ENCODE assay signal across 1 cellular context in the genomic region with DNA sequence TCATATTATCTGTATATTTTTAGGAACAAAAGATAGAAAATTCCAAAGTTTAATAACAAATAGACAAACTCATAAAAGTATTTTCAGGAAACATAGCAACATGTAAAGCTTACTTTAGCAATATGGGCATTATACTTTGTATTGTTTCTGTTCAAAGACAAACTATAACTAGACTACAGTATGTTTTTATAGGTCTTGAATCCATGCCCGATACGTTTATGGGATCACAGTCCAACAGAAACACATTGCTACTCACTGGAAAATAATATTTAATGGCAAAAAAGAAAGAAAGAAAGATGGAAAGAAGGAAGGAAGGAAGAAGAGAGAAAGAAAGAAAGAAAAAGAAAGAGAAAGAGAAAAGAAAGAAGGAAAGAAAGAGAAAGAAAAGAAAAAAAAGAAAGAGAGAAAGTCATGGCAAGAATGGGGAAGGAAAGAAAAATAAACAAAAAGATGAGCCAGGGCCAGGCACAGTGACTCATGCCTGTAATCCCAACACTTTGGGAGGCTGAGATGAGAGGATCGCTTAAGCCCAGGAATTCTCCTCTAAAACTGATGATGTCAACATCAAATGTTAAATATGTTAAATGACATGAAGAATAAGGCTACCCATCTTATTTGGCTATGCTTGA.
TF ChIP-seq lines count a peak whose summit lies in the region.

No MANE protein-coding gene starts in this region.

TF ChIP-seq in HEK293, 187 proteins besides CTCF, POLR2A, EP300 and RAD21 (continued from another document and continues in another):
- peak; percentile 99 for TF ChIP-seq PRDM1 (tag by site-specific recombination; IDR thresholded peaks at IDR 0.05)
- TF ChIP-seq ZNF626 (tag by site-specific recombination; IDR thresholded peaks at IDR 0.05) = no peak
- peak; percentile 62; the same call in 1 of the 2 replicates for TF ChIP-seq ZNF701 (tag by site-specific recombination; IDR thresholded peaks at IDR 0.05)
- TF ChIP-seq ZSCAN23 (tag by site-specific recombination; IDR thresholded peaks at IDR 0.05) = peak; percentile 95
- peak; percentile 85 for TF ChIP-seq WT1 (tag by site-specific recombination; IDR thresholded peaks at IDR 0.05)
- TF ChIP-seq ZNF416 (tag by site-specific recombination; IDR thresholded peaks at IDR 0.05) = no peak
- TF ChIP-seq HOXA7 (CRISPR knock-in tag; IDR thresholded peaks at IDR 0.05; ENCODE audit: borderline replicate concordance) = no peak
- TF ChIP-seq ZNF10 (tag by site-specific recombination; IDR thresholded peaks at IDR 0.05) = peak; percentile 52; the same call in 1 of the 2 replicates
- no peak for TF ChIP-seq ZNF621 (tag by site-specific recombination; IDR thresholded peaks at IDR 0.05)
- no peak for TF ChIP-seq ZNF571 (tag by site-specific recombination; IDR thresholded peaks at IDR 0.05)
- peak; percentile 68 for TF ChIP-seq SP7 (tag by site-specific recombination; IDR thresholded peaks at IDR 0.05)
- TF ChIP-seq HIC1 (tag by site-specific recombination; IDR thresholded peaks at IDR 0.05) = peak; percentile 76; the same call in 1 of the 2 replicates
- TF ChIP-seq, protein P1, sequence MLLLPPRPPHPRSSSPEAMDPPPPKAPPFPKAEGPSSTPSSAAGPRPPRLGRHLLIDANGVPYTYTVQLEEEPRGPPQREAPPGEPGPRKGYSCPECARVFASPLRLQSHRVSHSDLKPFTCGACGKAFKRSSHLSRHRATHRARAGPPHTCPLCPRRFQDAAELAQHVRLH (tag by site-specific recombination; IDR thresholded peaks at IDR 0.05) = peak; percentile 75
- TF ChIP-seq ZNF558 (tag by site-specific recombination; IDR thresholded peaks at IDR 0.05) = peak; percentile 67; the same call in 1 of the 2 replicates
- TF ChIP-seq ZNF341 (tag by site-specific recombination; IDR thresholded peaks at IDR 0.05; ENCODE audit: low read depth) = no peak
- peak; percentile 97 for TF ChIP-seq ZNF660 (tag by site-specific recombination; IDR thresholded peaks at IDR 0.05)
- TF ChIP-seq ZNF792 (tag by site-specific recombination; IDR thresholded peaks at IDR 0.05) = peak; percentile 51; the same call in 1 of the 2 replicates
- TF ChIP-seq SCRT1 (tag by site-specific recombination; IDR thresholded peaks at IDR 0.05; ENCODE audit: borderline replicate concordance) = 0 out of 2 replicates have a peak, but pooled peaks have one; percentile 34
- peak; percentile 88 for TF ChIP-seq ATF2 (tag by site-specific recombination; IDR thresholded peaks at IDR 0.05; ENCODE audit: low read depth)
- TF ChIP-seq MEIS1 (CRISPR knock-in tag; IDR thresholded peaks at IDR 0.05; ENCODE audit: borderline replicate concordance) = no peak
- TF ChIP-seq ZFHX2 (tag by site-specific recombination; conservative IDR thresholded peaks at IDR 0.05) = no peak
- TF ChIP-seq ZEB2 (tag by site-specific recombination; IDR thresholded peaks at IDR 0.05) = peak; percentile 97
- peak; percentile 69 for TF ChIP-seq OVOL3 (tag by site-specific recombination; IDR thresholded peaks at IDR 0.05)
- TF ChIP-seq, protein P2, sequence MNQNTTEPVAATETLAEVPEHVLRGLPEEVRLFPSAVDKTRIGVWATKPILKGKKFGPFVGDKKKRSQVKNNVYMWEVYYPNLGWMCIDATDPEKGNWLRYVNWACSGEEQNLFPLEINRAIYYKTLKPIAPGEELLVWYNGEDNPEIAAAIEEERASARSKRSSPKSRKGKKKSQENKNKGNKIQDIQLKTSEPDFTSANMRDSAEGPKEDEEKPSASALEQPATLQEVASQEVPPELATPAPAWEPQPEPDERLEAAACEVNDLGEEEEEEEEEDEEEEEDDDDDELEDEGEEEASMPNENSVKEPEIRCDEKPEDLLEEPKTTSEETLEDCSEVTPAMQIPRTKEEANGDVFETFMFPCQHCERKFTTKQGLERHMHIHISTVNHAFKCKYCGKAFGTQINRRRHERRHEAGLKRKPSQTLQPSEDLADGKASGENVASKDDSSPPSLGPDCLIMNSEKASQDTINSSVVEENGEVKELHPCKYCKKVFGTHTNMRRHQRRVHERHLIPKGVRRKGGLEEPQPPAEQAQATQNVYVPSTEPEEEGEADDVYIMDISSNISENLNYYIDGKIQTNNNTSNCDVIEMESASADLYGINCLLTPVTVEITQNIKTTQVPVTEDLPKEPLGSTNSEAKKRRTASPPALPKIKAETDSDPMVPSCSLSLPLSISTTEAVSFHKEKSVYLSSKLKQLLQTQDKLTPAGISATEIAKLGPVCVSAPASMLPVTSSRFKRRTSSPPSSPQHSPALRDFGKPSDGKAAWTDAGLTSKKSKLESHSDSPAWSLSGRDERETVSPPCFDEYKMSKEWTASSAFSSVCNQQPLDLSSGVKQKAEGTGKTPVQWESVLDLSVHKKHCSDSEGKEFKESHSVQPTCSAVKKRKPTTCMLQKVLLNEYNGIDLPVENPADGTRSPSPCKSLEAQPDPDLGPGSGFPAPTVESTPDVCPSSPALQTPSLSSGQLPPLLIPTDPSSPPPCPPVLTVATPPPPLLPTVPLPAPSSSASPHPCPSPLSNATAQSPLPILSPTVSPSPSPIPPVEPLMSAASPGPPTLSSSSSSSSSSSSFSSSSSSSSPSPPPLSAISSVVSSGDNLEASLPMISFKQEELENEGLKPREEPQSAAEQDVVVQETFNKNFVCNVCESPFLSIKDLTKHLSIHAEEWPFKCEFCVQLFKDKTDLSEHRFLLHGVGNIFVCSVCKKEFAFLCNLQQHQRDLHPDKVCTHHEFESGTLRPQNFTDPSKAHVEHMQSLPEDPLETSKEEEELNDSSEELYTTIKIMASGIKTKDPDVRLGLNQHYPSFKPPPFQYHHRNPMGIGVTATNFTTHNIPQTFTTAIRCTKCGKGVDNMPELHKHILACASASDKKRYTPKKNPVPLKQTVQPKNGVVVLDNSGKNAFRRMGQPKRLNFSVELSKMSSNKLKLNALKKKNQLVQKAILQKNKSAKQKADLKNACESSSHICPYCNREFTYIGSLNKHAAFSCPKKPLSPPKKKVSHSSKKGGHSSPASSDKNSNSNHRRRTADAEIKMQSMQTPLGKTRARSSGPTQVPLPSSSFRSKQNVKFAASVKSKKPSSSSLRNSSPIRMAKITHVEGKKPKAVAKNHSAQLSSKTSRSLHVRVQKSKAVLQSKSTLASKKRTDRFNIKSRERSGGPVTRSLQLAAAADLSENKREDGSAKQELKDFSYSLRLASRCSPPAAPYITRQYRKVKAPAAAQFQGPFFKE (tag by site-specific recombination; IDR thresholded peaks at IDR 0.05; ENCODE audit: borderline replicate concordance) = no peak
- TF ChIP-seq REST (tag by site-specific recombination; IDR thresholded peaks at IDR 0.05) = peak; percentile 64; the same call in 1 of the 2 replicates
- TF ChIP-seq KLF17 (tag by site-specific recombination; IDR thresholded peaks at IDR 0.05) = peak; percentile 39; the same call in 1 of the 2 replicates
- TF ChIP-seq KLF8 (tag by site-specific recombination; IDR thresholded peaks at IDR 0.05) = peak; percentile 84
- TF ChIP-seq ZFP37 (tag by site-specific recombination; IDR thresholded peaks at IDR 0.05) = peak; percentile 77; the same call in 1 of the 2 replicates
- TF ChIP-seq PRDM4 (tag by site-specific recombination; IDR thresholded peaks at IDR 0.05) = no peak
- peak; percentile 45; the same call in 1 of the 2 replicates for TF ChIP-seq TRIM28 (IDR thresholded peaks at IDR 0.05; ENCODE audit: borderline replicate concordance, low read length)
- no peak for TF ChIP-seq ZSCAN16 (tag by site-specific recombination; IDR thresholded peaks at IDR 0.05)
- TF ChIP-seq HOXD13 (CRISPR knock-in tag; IDR thresholded peaks at IDR 0.05; ENCODE audit: borderline replicate concordance) = no peak
- TF ChIP-seq TSHZ1 (tag by site-specific recombination; IDR thresholded peaks at IDR 0.05; ENCODE audit: borderline replicate concordance) = peak; percentile 69
- TF ChIP-seq ZNF2 (tag by site-specific recombination; IDR thresholded peaks at IDR 0.05) = peak; percentile 99
